1 cellular context compared by ENCODE assay signal in the genomic region with DNA sequence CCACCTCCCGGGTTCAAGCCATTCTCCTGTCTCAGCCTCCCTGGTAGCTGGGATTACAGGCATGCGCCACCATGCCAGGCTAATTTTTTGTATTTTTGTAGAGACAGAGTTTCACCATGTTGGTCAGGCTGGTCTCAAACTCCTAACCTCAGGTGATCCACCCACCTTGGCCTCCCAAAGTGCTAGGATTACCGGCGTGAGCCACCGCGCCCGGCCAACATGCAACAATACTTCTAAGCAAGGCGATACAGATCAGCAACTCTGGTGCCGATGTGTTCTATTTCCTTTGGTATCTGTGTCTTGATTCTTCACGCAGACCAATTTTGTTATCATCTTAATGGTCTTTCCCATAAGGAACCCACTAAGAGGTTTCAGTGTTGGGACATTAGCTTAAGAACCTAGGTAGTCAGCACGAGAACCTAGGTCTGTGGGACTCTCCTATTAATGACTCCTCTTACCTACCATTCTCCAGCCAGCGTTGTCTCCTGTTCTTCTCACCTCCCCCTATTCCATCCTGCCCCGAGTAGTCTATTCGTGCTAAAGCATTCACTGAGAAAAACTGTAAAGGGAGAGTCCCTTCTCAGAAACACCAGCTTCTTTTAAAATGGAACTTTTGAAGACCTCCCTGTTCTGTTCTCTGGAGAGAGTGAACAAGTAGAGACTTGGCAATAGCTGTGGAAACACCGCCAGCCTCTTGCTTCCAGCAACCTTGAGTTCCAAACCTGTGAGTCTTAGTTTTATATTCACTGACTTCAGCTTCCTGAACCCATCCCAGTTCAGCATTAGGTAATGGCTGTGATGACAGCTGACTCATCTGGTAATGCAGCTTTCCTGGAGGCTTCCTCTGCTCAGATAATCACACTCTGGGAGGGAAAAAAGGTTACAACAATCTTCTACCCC.
TF ChIP-seq lines count a peak whose summit lies in the region.

No MANE protein-coding gene starts in this region.

TF ChIP-seq in WTC11, 78 proteins besides CTCF, POLR2A, EP300 and RAD21 (continued from another document):
- TF ChIP-seq, protein P1, sequence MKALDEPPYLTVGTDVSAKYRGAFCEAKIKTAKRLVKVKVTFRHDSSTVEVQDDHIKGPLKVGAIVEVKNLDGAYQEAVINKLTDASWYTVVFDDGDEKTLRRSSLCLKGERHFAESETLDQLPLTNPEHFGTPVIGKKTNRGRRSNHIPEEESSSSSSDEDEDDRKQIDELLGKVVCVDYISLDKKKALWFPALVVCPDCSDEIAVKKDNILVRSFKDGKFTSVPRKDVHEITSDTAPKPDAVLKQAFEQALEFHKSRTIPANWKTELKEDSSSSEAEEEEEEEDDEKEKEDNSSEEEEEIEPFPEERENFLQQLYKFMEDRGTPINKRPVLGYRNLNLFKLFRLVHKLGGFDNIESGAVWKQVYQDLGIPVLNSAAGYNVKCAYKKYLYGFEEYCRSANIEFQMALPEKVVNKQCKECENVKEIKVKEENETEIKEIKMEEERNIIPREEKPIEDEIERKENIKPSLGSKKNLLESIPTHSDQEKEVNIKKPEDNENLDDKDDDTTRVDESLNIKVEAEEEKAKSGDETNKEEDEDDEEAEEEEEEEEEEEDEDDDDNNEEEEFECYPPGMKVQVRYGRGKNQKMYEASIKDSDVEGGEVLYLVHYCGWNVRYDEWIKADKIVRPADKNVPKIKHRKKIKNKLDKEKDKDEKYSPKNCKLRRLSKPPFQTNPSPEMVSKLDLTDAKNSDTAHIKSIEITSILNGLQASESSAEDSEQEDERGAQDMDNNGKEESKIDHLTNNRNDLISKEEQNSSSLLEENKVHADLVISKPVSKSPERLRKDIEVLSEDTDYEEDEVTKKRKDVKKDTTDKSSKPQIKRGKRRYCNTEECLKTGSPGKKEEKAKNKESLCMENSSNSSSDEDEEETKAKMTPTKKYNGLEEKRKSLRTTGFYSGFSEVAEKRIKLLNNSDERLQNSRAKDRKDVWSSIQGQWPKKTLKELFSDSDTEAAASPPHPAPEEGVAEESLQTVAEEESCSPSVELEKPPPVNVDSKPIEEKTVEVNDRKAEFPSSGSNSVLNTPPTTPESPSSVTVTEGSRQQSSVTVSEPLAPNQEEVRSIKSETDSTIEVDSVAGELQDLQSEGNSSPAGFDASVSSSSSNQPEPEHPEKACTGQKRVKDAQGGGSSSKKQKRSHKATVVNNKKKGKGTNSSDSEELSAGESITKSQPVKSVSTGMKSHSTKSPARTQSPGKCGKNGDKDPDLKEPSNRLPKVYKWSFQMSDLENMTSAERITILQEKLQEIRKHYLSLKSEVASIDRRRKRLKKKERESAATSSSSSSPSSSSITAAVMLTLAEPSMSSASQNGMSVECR (CRISPR knock-in tag; IDR thresholded peaks at IDR 0.05; ENCODE audit: borderline replicate concordance) = no peak
- TF ChIP-seq RELA (CRISPR knock-in tag; IDR thresholded peaks at IDR 0.05; ENCODE audit: borderline replicate concordance) = no peak
- TF ChIP-seq, protein P2, sequence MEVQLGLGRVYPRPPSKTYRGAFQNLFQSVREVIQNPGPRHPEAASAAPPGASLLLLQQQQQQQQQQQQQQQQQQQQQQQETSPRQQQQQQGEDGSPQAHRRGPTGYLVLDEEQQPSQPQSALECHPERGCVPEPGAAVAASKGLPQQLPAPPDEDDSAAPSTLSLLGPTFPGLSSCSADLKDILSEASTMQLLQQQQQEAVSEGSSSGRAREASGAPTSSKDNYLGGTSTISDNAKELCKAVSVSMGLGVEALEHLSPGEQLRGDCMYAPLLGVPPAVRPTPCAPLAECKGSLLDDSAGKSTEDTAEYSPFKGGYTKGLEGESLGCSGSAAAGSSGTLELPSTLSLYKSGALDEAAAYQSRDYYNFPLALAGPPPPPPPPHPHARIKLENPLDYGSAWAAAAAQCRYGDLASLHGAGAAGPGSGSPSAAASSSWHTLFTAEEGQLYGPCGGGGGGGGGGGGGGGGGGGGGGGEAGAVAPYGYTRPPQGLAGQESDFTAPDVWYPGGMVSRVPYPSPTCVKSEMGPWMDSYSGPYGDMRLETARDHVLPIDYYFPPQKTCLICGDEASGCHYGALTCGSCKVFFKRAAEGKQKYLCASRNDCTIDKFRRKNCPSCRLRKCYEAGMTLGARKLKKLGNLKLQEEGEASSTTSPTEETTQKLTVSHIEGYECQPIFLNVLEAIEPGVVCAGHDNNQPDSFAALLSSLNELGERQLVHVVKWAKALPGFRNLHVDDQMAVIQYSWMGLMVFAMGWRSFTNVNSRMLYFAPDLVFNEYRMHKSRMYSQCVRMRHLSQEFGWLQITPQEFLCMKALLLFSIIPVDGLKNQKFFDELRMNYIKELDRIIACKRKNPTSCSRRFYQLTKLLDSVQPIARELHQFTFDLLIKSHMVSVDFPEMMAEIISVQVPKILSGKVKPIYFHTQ (CRISPR knock-in tag; IDR thresholded peaks at IDR 0.05) = no peak
- TF ChIP-seq, protein P3, sequence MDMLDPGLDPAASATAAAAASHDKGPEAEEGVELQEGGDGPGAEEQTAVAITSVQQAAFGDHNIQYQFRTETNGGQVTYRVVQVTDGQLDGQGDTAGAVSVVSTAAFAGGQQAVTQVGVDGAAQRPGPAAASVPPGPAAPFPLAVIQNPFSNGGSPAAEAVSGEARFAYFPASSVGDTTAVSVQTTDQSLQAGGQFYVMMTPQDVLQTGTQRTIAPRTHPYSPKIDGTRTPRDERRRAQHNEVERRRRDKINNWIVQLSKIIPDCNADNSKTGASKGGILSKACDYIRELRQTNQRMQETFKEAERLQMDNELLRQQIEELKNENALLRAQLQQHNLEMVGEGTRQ (CRISPR knock-in tag; IDR thresholded peaks at IDR 0.05) = no peak
- no peak for TF ChIP-seq OVOL2 (CRISPR knock-in tag; IDR thresholded peaks at IDR 0.05; ENCODE audit: borderline replicate concordance)
- no peak for TF ChIP-seq NFATC4 (CRISPR knock-in tag; IDR thresholded peaks at IDR 0.05)
